ENCODE assay signal across 12 cellular contexts in genomic region chr19:3981736-3982681, GRCh38. TPM values are rescaled to one million over a fixed set of nuclear protein-coding genes. Genes with fewer than 3 reads are reported as not detected.
A peak's percentile ranks its signal among the peaks of the same experiment; 100 is the strongest.
DNase-seq lines count a peak whose midpoint lies in the region; ATAC-seq and TF ChIP-seq lines count a peak whose summit lies in the region.
"Had no signal": no experiment of that assay in that cellular context is flagged by ENCODE, and none has a peak within 500 bp of the region (broad histone marks: within the 10 kb centered on the region; RNA-seq: fewer than 3 reads in every experiment).

No MANE protein-coding gene starts in this region.

- H3K4me1 ChIP-seq in BE2C, result peaks cover 27% of the 10 kb centered on the region

- H3K27me3 ChIP-seq in BE2C, result no peaks in the 10 kb centered on the region

- POLR2A ChIA-PET in naive thymus-derived CD8-positive, alpha-beta T cell (lab: Charles Lee), result interaction anchor here (1.2 to 1.4 kb wide), 2 partner anchors 11 to 13 kb away, joined by 4 read pairs; partner anchors contain the start of gene DAPK3

- H3K4me3 ChIP-seq in BE2C (ENCODE audit: low read depth, low read length), result peak overlapping the region; percentile 100
- peak overlapping the region; percentile 100 for H3K4me3 ChIP-seq in HFF-Myc (replicated peaks; ENCODE audit: low read depth, low read length)

- no peak for ATAC-seq in naive thymus-derived CD8-positive, alpha-beta T cell
- no peak for ATAC-seq in HG02763 (IDR thresholded peaks at IDR 0.05; ENCODE audit: unreplicated experiment)

- no peaks in the 10 kb centered on the region for H3K9me3 Mint-ChIP-seq in activated naive CD8-positive, alpha-beta T cell treated with anti-CD3 and anti-CD28 coated beads for 36 hours
- no peaks in the 10 kb centered on the region for H3K9me3 Mint-ChIP-seq in naive thymus-derived CD8-positive, alpha-beta T cell
- H3K9me3 Mint-ChIP-seq: immature natural killer cell had no signal

- no peaks in the 10 kb centered on the region for H3K9me3 ChIP-seq in BE2C

- peak overlapping the region; percentile 98 for H3K27ac Mint-ChIP-seq in activated naive CD8-positive, alpha-beta T cell treated with anti-CD3 and anti-CD28 coated beads for 36 hours
- H3K27ac Mint-ChIP-seq in naive thymus-derived CD8-positive, alpha-beta T cell, result peak overlapping the region in 7 of 10 donors; percentile 17 to 96 (median 73)

- peaks cover 46% of the 10 kb centered on the region for H3K4me1 Mint-ChIP-seq in activated naive CD8-positive, alpha-beta T cell treated with anti-CD3 and anti-CD28 coated beads for 36 hours
- H3K4me1 Mint-ChIP-seq in naive thymus-derived CD8-positive, alpha-beta T cell, result peaks cover 15 to 57% (median 50%) of the 10 kb centered on the region in 4 donors

- H3K4me3 Mint-ChIP-seq in activated naive CD8-positive, alpha-beta T cell treated with anti-CD3 and anti-CD28 coated beads for 36 hours, result peak overlapping the region; percentile 98
- peak overlapping the region in 6 of 10 donors; percentile 3 to 99 (median 24) for H3K4me3 Mint-ChIP-seq in naive thymus-derived CD8-positive, alpha-beta T cell

- DNase-seq in BE2C, result no peak
- no peak for DNase-seq in HFF-Myc (ENCODE audit: extremely low read depth, low read depth)
- DNase-seq in activated naive CD8-positive, alpha-beta T cell treated with anti-CD3 and anti-CD28 coated beads for 36 hours, result no peak
- DNase-seq in naive thymus-derived CD8-positive, alpha-beta T cell, result no peak
- DNase-seq in AG08396 (ENCODE audit: low spot score), result no peak
- no peak for DNase-seq in NCI-H510A (lab: John Stamatoyannopoulos, UW)
- DNase-seq in HUDEP-2 (lab: John Stamatoyannopoulos, UW; ENCODE audit: unreplicated experiment in 76 of 76), result no peak
- DNase-seq: activated gamma-delta T cell treated with Interleukin-2 at 50 U/mL for 16 hours, DMS53, NCI-H526 treated with DMSO at 0.1 percent for 48 hours had no signal

- H3K27me3 Mint-ChIP-seq in activated naive CD8-positive, alpha-beta T cell treated with anti-CD3 and anti-CD28 coated beads for 36 hours, result peaks cover 12% of the 10 kb centered on the region
- no peaks in the 10 kb centered on the region for H3K27me3 Mint-ChIP-seq in naive thymus-derived CD8-positive, alpha-beta T cell

- TF ChIP-seq CTCF in BE2C (IDR thresholded peaks at IDR 0.05; ENCODE audit: low read depth, low read length) (no peak), HFF-Myc (IDR thresholded peaks at IDR 0.05; ENCODE audit: low read depth, low read length, missing control alignments) (no peak)

- H3K36me3 ChIP-seq in BE2C, result peaks cover 82% of the 10 kb centered on the region

- H3K36me3 Mint-ChIP-seq in activated naive CD8-positive, alpha-beta T cell treated with anti-CD3 and anti-CD28 coated beads for 36 hours, result peaks cover 66% of the 10 kb centered on the region
- peaks cover 0 to 77% (median 16%) of the 10 kb centered on the region in 3 donors for H3K36me3 Mint-ChIP-seq in naive thymus-derived CD8-positive, alpha-beta T cell

RNA-seq across cellular contexts. Expression of gene EEF2, which starts 3.3 kb away (rescaled TPM):
- polyA plus RNA-seq in BE2C (2012; ENCODE audit: insufficient read depth, insufficient read length, low read depth), result 3,076 TPM
- 1,000 to 10,000 TPM; 3,340 to 3,392 TPM for total RNA-seq in activated naive CD8-positive, alpha-beta T cell treated with anti-CD3 and anti-CD28 coated beads for 36 hours
- 1,000 to 10,000 TPM; 2,204 to 2,252 TPM for total RNA-seq in naive thymus-derived CD8-positive, alpha-beta T cell
- 100 to 1,000 TPM; 546 to 682 (median 600) TPM for polyA plus RNA-seq in naive thymus-derived CD8-positive, alpha-beta T cell

RNA-seq across cellular contexts. Expression of gene DAPK3, which starts 11.1 kb away (rescaled TPM):
- polyA plus RNA-seq in BE2C (2012; ENCODE audit: insufficient read depth, insufficient read length, low read depth), result 134 TPM
- total RNA-seq in activated naive CD8-positive, alpha-beta T cell treated with anti-CD3 and anti-CD28 coated beads for 36 hours, result 10 to 100 TPM; 31.6 to 32.2 TPM
- total RNA-seq in naive thymus-derived CD8-positive, alpha-beta T cell, result 10 to 100 TPM; 35.1 to 37.8 TPM
- polyA plus RNA-seq in naive thymus-derived CD8-positive, alpha-beta T cell, result 10 to 100 TPM; 17.7 to 27.7 (median 24.1) TPM

RNA-seq across cellular contexts. Expression of gene PIAS4, which starts 25.5 kb away (rescaled TPM):
- polyA plus RNA-seq in BE2C (2012; ENCODE audit: insufficient read depth, insufficient read length, low read depth), result 105 TPM
- 10 to 100 TPM; 24.0 to 26.3 TPM for total RNA-seq in activated naive CD8-positive, alpha-beta T cell treated with anti-CD3 and anti-CD28 coated beads for 36 hours
- 10 to 100 TPM; 34.4 to 34.9 TPM for total RNA-seq in naive thymus-derived CD8-positive, alpha-beta T cell
- polyA plus RNA-seq in naive thymus-derived CD8-positive, alpha-beta T cell, result 1 to 10 TPM; 3.2 to 4.9 (median 4.5) TPM

RNA-seq across cellular contexts. Expression of gene NMRK2, which starts 49.1 kb away (rescaled TPM):
- polyA plus RNA-seq in BE2C (2012; ENCODE audit: insufficient read depth, insufficient read length, low read depth), result not detected
- total RNA-seq in activated naive CD8-positive, alpha-beta T cell treated with anti-CD3 and anti-CD28 coated beads for 36 hours, result not detected
- not detected for total RNA-seq in naive thymus-derived CD8-positive, alpha-beta T cell
- not detected for polyA plus RNA-seq in naive thymus-derived CD8-positive, alpha-beta T cell
- polyA plus RNA-seq: immature natural killer cell had no signal
